ENCODE assay signal across 13 cellular contexts in genomic region chr1:218209351-218209861, GRCh38.
A peak's percentile ranks its signal among the peaks of the same experiment; 100 is the strongest.
DNase-seq lines count a peak whose midpoint lies in the region; ATAC-seq and FAIRE-seq lines count a peak whose summit lies in the region.
"Had no signal": no experiment of that assay in that cellular context is flagged by ENCODE, and none has a peak within 500 bp of the region (broad histone marks: within the 10 kb centered on the region; RNA-seq: fewer than 3 reads in every experiment).

No MANE protein-coding gene starts in this region.

- no peak overlapping the region for H3K4me3 Mint-ChIP-seq in activated T-cell treated with anti-CD3 and anti-CD28 coated beads, Interleukin-2, amount 50 U/mL, for 4 hours
- H3K4me3 Mint-ChIP-seq: activated naive CD4-positive, alpha-beta T cell treated with anti-CD3 and anti-CD28 coated beads, Interleukin-2, amount 50 U/mL, for 24 hours had no signal

- H3K4me1 Mint-ChIP-seq in activated T-cell treated with anti-CD3 and anti-CD28 coated beads, Interleukin-2, amount 50 U/mL, for 4 hours (ENCODE audit: low read depth): no peaks in the 10 kb centered on the region
- H3K4me1 Mint-ChIP-seq: activated naive CD4-positive, alpha-beta T cell treated with anti-CD3 and anti-CD28 coated beads, Interleukin-2, amount 50 U/mL, for 24 hours had no signal

- FAIRE-seq in HTR-8/SVneo (lab: Jason Lieb, UNC): no peak

- no peaks in the 10 kb centered on the region for H3K36me3 Mint-ChIP-seq in activated T-cell treated with anti-CD3 and anti-CD28 coated beads, Interleukin-2, amount 50 U/mL, for 4 hours (ENCODE audit: insufficient read depth)
- H3K36me3 Mint-ChIP-seq: activated naive CD4-positive, alpha-beta T cell treated with anti-CD3 and anti-CD28 coated beads, Interleukin-2, amount 50 U/mL, for 24 hours had no signal

- no peak for ATAC-seq in activated T-cell treated with anti-CD3 and anti-CD28 coated beads, Interleukin-2, amount 50 U/mL, for 4 hours
- ATAC-seq in HG02970 (IDR thresholded peaks at IDR 0.05; ENCODE audit: low FRiP score, unreplicated experiment): no peak

- H3K9me3 Mint-ChIP-seq in activated T-cell treated with anti-CD3 and anti-CD28 coated beads, Interleukin-2, amount 50 U/mL, for 4 hours: no peaks in the 10 kb centered on the region

- DNase-seq in AG08396 (ENCODE audit: low spot score) (peak; percentile 50), HTR-8/SVneo (ENCODE audit: insufficient read length, low spot score) (peak; percentile 34), amniotic epithelial cell (ENCODE audit: low read depth) (peak; percentile 87), hepatic stellate cell (ENCODE audit: low spot score) (peak; percentile 27), NCI-H1092 (lab: John Stamatoyannopoulos, UW) (no peak)
- no peak for DNase-seq in activated T-cell treated with anti-CD3 and anti-CD28 coated beads, Interleukin-2, amount 50 U/mL, for 1 hour
- DNase-seq in activated T-cell treated with anti-CD3 and anti-CD28 coated beads, Interleukin-2, amount 50 U/mL, for 4 hours: no peak
- DNase-seq: BE2C; dorsolateral prefrontal cortex; occipital lobe; stimulated activated CD4-positive, alpha-beta T cell treated with anti-CD3 and anti-CD28 coated beads, Interleukin-15, amount 100 ng/mL, for 24 hours had no signal

- peaks cover 10% of the 10 kb centered on the region for H3K27me3 Mint-ChIP-seq in activated T-cell treated with anti-CD3 and anti-CD28 coated beads, Interleukin-2, amount 50 U/mL, for 4 hours (ENCODE audit: low read depth)

Comparison
In these comparisons a context has a peak if more than half of its experiments do, and no peak if none do; other contexts are left out.
1. DNase-seq: peak in AG08396 (single experiment), HTR-8/SVneo (single experiment), amniotic epithelial cell (single experiment) and hepatic stellate cell (single experiment); none in activated T-cell treated with anti-CD3 and anti-CD28 coated beads, Interleukin-2, amount 50 U/mL, for 1 hour (single experiment), activated T-cell treated with anti-CD3 and anti-CD28 coated beads, Interleukin-2, amount 50 U/mL, for 4 hours (single experiment) and NCI-H1092 (single experiment).